Comparison of ENCODE assay signal across 1 cellular context in genomic region chr15:80594091-80594889, GRCh38.
TF ChIP-seq lines count a peak whose summit lies in the region.

No MANE protein-coding gene starts in this region.

TF ChIP-seq in K562, 482 proteins besides CTCF, POLR2A, EP300 and RAD21:
- TF ChIP-seq ZNF263 (CRISPR knock-in tag; IDR thresholded peaks at IDR 0.05; ENCODE audit: borderline replicate concordance) (peak; percentile 80), POLR3A (IDR thresholded peaks at IDR 0.05; ENCODE audit: borderline replicate concordance, extremely low read depth, insufficient read depth, insufficient read length) (no peak), TFAP4 (CRISPR knock-in tag; IDR thresholded peaks at IDR 0.05; ENCODE audit: borderline replicate concordance) (no peak), MTA2 (IDR thresholded peaks at IDR 0.05; ENCODE audit: low read depth) (no peak), ZNF431 (CRISPR knock-in tag; IDR thresholded peaks at IDR 0.05) (no peak), SMAD2 (IDR thresholded peaks at IDR 0.05; ENCODE audit: low read depth, low read length) (no peak), POLR2B (IDR thresholded peaks at IDR 0.05; ENCODE audit: low read depth, partially characterized antibody) (no peak)
